In the genomic region with DNA sequence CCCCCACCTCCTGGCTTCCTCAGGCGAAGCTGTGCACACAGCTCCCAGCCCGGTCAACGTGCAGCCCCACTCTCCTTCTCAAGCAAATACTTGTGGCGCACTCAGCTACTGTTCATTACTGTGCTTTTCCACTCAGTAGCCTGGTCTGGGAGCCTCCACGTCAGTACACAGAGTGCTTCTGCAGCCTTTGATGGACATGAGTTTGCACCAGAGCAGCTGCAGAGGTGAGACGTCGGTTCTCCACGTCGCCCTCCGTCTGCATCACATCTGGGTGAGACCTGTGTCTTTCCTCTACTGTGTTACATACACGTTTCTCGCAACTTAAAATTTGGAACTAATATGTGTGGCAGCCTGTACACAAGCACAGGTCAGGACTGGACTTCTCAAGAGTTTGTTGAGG, we compare ENCODE assay signal across 31 cellular contexts.
"Had no signal": no experiment of that assay in that cellular context is flagged by ENCODE, and none has a peak within 500 bp of the region (broad histone marks: within the 10 kb centered on the region; RNA-seq: fewer than 3 reads in every experiment).

No MANE protein-coding gene starts in this region.

- H3K27me3 Mint-ChIP-seq: activated B cell treated with CpG ODN at 0.5 μM for 24 hours; activated CD8-positive, alpha-beta T cell treated with anti-CD3 and anti-CD28 coated beads for 36 hours; T-helper 17 cell had no signal

- FAIRE-seq: colon had no signal

- H3K4me3 Mint-ChIP-seq: activated B cell treated with CpG ODN at 0.5 μM for 24 hours; activated CD8-positive, alpha-beta T cell treated with anti-CD3 and anti-CD28 coated beads for 36 hours; activated naive CD8-positive, alpha-beta T cell; activated T-cell treated with anti-CD3 and anti-CD28 coated beads, Interleukin-2, amount 50 U/mL, for 4 hours; activated T-helper 17 cell treated with anti-CD3 and anti-CD28 coated beads, Interleukin-2, amount 50 U/mL, for 72 hours; effector memory CD8-positive, alpha-beta T cell; T-helper 17 cell; T-helper 2 cell treated with Interferon-gamma antibody and Interleukin-4, amounts not matched to agents 5 μg/mL and 100 μg/mL, for 36 hours had no signal

- H3K27ac ChIP-seq: body of pancreas, esophagus muscularis mucosa, foreskin keratinocyte, gastrocnemius medialis, WERI-Rb-1 had no signal

- H3K9me3 ChIP-seq: body of pancreas, esophagus muscularis mucosa, gastrocnemius medialis had no signal

- H3K4me1 Mint-ChIP-seq: activated B cell treated with CpG ODN at 0.5 μM for 24 hours; activated T-helper 17 cell treated with anti-CD3 and anti-CD28 coated beads, Interleukin-2, amount 50 U/mL, for 72 hours; T-helper 17 cell had no signal

- H3K27me3 ChIP-seq: body of pancreas, foreskin keratinocyte had no signal

- H3K36me3 Mint-ChIP-seq: activated naive CD8-positive, alpha-beta T cell had no signal

- H3K4me3 ChIP-seq: body of pancreas, esophagus muscularis mucosa, gastrocnemius medialis had no signal

- H3K27ac Mint-ChIP-seq: activated B cell treated with CpG ODN at 0.5 μM for 24 hours; activated CD8-positive, alpha-beta T cell treated with anti-CD3 and anti-CD28 coated beads for 36 hours; activated naive CD8-positive, alpha-beta T cell; activated T-helper 17 cell treated with anti-CD3 and anti-CD28 coated beads, Interleukin-2, amount 50 U/mL, for 72 hours; effector memory CD8-positive, alpha-beta T cell; T-helper 17 cell; T-helper 2 cell treated with Interferon-gamma antibody and Interleukin-4, amounts not matched to agents 5 μg/mL and 100 μg/mL, for 36 hours had no signal

- ATAC-seq: activated CD4-positive, CD25-positive, alpha-beta regulatory T cell treated with anti-CD3 and anti-CD28 coated beads, Interleukin-2, amount 50 U/mL, for 24 hours; activated CD8-positive, alpha-beta T cell treated with anti-CD3 and anti-CD28 coated beads for 36 hours; activated T-cell treated with anti-CD3 and anti-CD28 coated beads, Interleukin-2, amount 50 U/mL, for 4 hours; activated T-helper 17 cell treated with anti-CD3 and anti-CD28 coated beads, Interleukin-2, amount 50 U/mL, for 72 hours; body of pancreas; effector memory CD8-positive, alpha-beta T cell; foreskin keratinocyte; gastrocnemius medialis; T-helper 17 cell had no signal

- H3K36me3 ChIP-seq: esophagus muscularis mucosa, gastrocnemius medialis, WERI-Rb-1 had no signal

- DNase-seq: activated B cell treated with CpG ODN at 0.5 μM for 24 hours; activated CD4-positive, alpha-beta T cell treated with anti-CD3 and anti-CD28 coated beads for 48 hours; activated CD4-positive, alpha-beta T cell treated with anti-CD3 and anti-CD28 coated beads, Interleukin-2, amount 50 U/mL, for 1 hour; activated CD4-positive, alpha-beta T cell treated with anti-CD3 and anti-CD28 coated beads, Interleukin-2, amount 50 U/mL, for 48 hours; activated CD8-positive, alpha-beta memory T cell treated with anti-CD3 and anti-CD28 coated beads for 24 hours; activated CD8-positive, alpha-beta T cell treated with anti-CD3 and anti-CD28 coated beads for 36 hours; activated gamma-delta T cell treated with Interleukin-2 at 50 U/mL for 16 hours; activated naive CD4-positive, alpha-beta T cell treated with anti-CD3 and anti-CD28 coated beads, Interleukin-2, amount 50 U/mL, for 16 hours; activated naive CD4-positive, alpha-beta T cell treated with Interleukin-2 at 50 U/mL for 16 hours; activated T-cell treated with anti-CD3 and anti-CD28 coated beads, Interleukin-2, amount 50 U/mL, for 4 hours; amniotic stem cell; anterior cingulate cortex; body of pancreas; caudate nucleus; cortex of kidney; dermis blood vessel endothelial cell; effector CD4-positive, alpha-beta T cell; effector memory CD8-positive, alpha-beta T cell; erythroblast; foreskin keratinocyte; gastrocnemius medialis; T-helper 1 cell; T-helper 17 cell; T1000; WERI-Rb-1 had no signal

- H3K9me3 Mint-ChIP-seq: activated B cell treated with CpG ODN at 0.5 μM for 24 hours; activated CD8-positive, alpha-beta T cell treated with anti-CD3 and anti-CD28 coated beads for 36 hours; activated T-cell treated with anti-CD3 and anti-CD28 coated beads, Interleukin-2, amount 50 U/mL, for 4 hours; activated T-helper 17 cell treated with anti-CD3 and anti-CD28 coated beads, Interleukin-2, amount 50 U/mL, for 72 hours; effector memory CD8-positive, alpha-beta T cell; T-helper 2 cell treated with Interferon-gamma antibody and Interleukin-4, amounts not matched to agents 5 μg/mL and 100 μg/mL, for 36 hours had no signal

- H3K4me1 ChIP-seq: body of pancreas, foreskin keratinocyte, gastrocnemius medialis had no signal
